Comparison of ENCODE assay signal across 19 cellular contexts in genomic region chr17:80339731-80340456, GRCh38.
"Had no signal": no experiment of that assay in that cellular context is flagged by ENCODE, and none has a peak within 500 bp of the region (broad histone marks: within the 10 kb centered on the region; RNA-seq: fewer than 3 reads in every experiment).

No MANE protein-coding gene starts in this region.

- H3K9me3 Mint-ChIP-seq: activated T-helper 2 cell treated with anti-CD3 and anti-CD28 coated beads, Interferon-gamma antibody, Interleukin-2, Interleukin-4, amounts not matched to agents 10 μg/mL and 5 μg/mL and 100 μg/mL, durations not matched to agents 14 hours and 24 hours and 36 hours; natural killer cell had no signal

- H3K9me3 ChIP-seq: body of pancreas, esophagus squamous epithelium, SK-N-SH, tibial artery, vagina had no signal

- H3K4me1 ChIP-seq: body of pancreas, esophagus squamous epithelium, tibial artery, vagina had no signal

- FAIRE-seq: kidney had no signal

- ATAC-seq: body of pancreas had no signal

- H3K27ac Mint-ChIP-seq: activated T-helper 2 cell treated with anti-CD3 and anti-CD28 coated beads, Interferon-gamma antibody, Interleukin-2, Interleukin-4, amounts not matched to agents 10 μg/mL and 5 μg/mL and 100 μg/mL, durations not matched to agents 14 hours and 24 hours and 36 hours had no signal

- DNase-seq: activated CD4-positive, alpha-beta T cell treated with anti-CD3 and anti-CD28 coated beads, Interleukin-2, amount 50 U/mL, for 4 hours; activated CD4-positive, CD25-positive, alpha-beta regulatory T cell treated with anti-CD3 and anti-CD28 coated beads, Interleukin-2, amount 50 U/mL, for 72 hours; activated CD8-positive, alpha-beta memory T cell treated with anti-CD3 and anti-CD28 coated beads, Interleukin-2, amount 50 U/mL, for 48 hours; activated naive CD4-positive, alpha-beta T cell treated with anti-CD3 and anti-CD28 coated beads, Interleukin-2, amount 50 U/mL, for 16 hours; amygdala; body of pancreas; central memory CD4-positive, alpha-beta T cell; effector CD4-positive, alpha-beta T cell; esophagus squamous epithelium; hippocampal formation; kidney; mesendoderm; natural killer cell; SK-N-SH had no signal

- H3K27ac ChIP-seq: body of pancreas, coronary artery, esophagus squamous epithelium, skin epidermis, tibial artery, vagina had no signal

- H3K4me2 ChIP-seq: SK-N-SH had no signal

- H3K27me3 ChIP-seq: body of pancreas, esophagus squamous epithelium, tibial artery, vagina had no signal

- H3K4me3 Mint-ChIP-seq: natural killer cell had no signal

- H3K9ac ChIP-seq: SK-N-SH had no signal

- H3K4me3 ChIP-seq: body of pancreas, coronary artery, esophagus squamous epithelium, skin epidermis, tibial artery, vagina had no signal
